Comparison of ENCODE assay signal across 3 cellular contexts in genomic region chr19:42012747-42013146, GRCh38. TPM values are rescaled to one million over a fixed set of nuclear protein-coding genes. Genes with fewer than 3 reads are reported as not detected.
"Had no signal": no experiment of that assay in that cellular context is flagged by ENCODE, and none has a peak within 500 bp of the region (broad histone marks: within the 10 kb centered on the region; RNA-seq: fewer than 3 reads in every experiment).

No MANE protein-coding gene starts in this region.

RNA-seq across cellular contexts. Expression of gene ATP1A3, which starts 18.7 kb away (rescaled TPM):
- total RNA-seq: aorta, breast epithelium, bronchial epithelial cell had no signal
